ENCODE assay signal across 8 cellular contexts in the genomic region with DNA sequence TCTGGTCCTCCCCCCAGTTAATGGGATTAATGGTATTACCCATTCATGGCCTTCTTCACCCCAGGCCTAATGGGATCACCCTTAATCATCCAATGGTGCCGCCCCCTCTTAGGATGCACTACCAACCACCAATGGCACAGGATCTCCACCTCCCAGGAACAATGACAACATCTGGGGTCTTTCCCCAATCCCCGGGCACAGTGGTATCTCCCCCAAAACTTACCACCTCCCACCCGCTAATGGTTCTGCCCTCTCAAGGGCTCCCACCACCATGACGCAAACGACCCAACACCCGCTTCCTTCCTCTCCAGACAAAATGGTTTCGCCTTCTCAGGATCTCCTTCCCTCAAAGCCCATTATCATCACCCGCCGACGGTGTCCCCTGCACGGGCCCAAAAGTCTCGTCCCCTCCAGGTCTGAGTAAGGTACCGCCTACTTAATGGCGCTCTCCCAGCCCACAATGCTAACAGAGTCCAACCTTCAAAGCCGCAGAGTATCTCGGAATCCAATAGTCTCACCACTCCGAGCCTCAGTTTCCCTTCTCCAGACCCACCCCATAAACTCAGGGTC. TPM values are rescaled to one million over a fixed set of nuclear protein-coding genes. Genes with fewer than 3 reads are reported as not detected.
DNase-seq lines count a peak whose midpoint lies in the region; ATAC-seq and TF ChIP-seq lines count a peak whose summit lies in the region.

No MANE protein-coding gene starts in this region.

- no peak overlapping the region for H3K14ac ChIP-seq in mesenchymal stem cell (ENCODE audit: low read length in 2 of 2)

- no peaks in the 10 kb centered on the region for H3K27me3 Mint-ChIP-seq in effector memory CD8-positive, alpha-beta T cell

- no peaks in the 10 kb centered on the region for H3K27me3 ChIP-seq in mesenchymal stem cell (ENCODE audit: control insufficient read depth in 1 of 2, insufficient read depth in 1 of 2, low read length in 2 of 2)

- peak overlapping the region; percentile 93 for H3K9ac ChIP-seq in mesenchymal stem cell (ENCODE audit: low read length)

- H3K27ac Mint-ChIP-seq in effector memory CD8-positive, alpha-beta T cell, result peak overlapping the region; percentile 99 to 100

- H3K23ac ChIP-seq in mesenchymal stem cell (ENCODE audit: low read length in 2 of 2), result no peak overlapping the region

- no peak overlapping the region for H3K18ac ChIP-seq in mesenchymal stem cell (ENCODE audit: low read depth in 1 of 2, low read length in 2 of 2)

- H2BK15ac ChIP-seq in mesenchymal stem cell (ENCODE audit: low read depth, poor library complexity, severe bottlenecking), result no peak overlapping the region

- H3K4me2 ChIP-seq in mesenchymal stem cell (ENCODE audit: low read length, poor library complexity, severe bottlenecking), result peak overlapping the region; percentile 69

- H3K4me3 Mint-ChIP-seq in effector memory CD8-positive, alpha-beta T cell, result peak overlapping the region; percentile 98 to 99

- H3K9me3 Mint-ChIP-seq in effector memory CD8-positive, alpha-beta T cell, result no peaks in the 10 kb centered on the region

- H2AK5ac ChIP-seq in mesenchymal stem cell (ENCODE audit: low read length, severe bottlenecking), result no peak overlapping the region

- peaks cover 23 to 30% of the 10 kb centered on the region in 2 donors for H3K4me1 Mint-ChIP-seq in effector memory CD8-positive, alpha-beta T cell (ENCODE audit: low read depth in 2 of 2)

- H3K4me3 ChIP-seq in GM12875 (ENCODE audit: low read depth, low read length) (peak overlapping the region; percentile 82), mesenchymal stem cell (ENCODE audit: insufficient read depth in 1 of 2, low read depth in 1 of 2, low read length in 2 of 2) (peak overlapping the region; percentile 73 to 91)

- peak; percentile 17 for DNase-seq in NCI-H1694 (lab: John Stamatoyannopoulos, UW)
- DNase-seq in activated CD4-positive, alpha-beta T cell treated with anti-CD3 and anti-CD28 coated beads, Interleukin-2, amount 50 U/mL, for 4 hours, result peak; percentile 20 to 32
- DNase-seq in effector memory CD8-positive, alpha-beta T cell, result peak; percentile 57 to 62 (median 60)
- DNase-seq in mesenchymal stem cell, result peak; percentile 57
- DNase-seq in stimulated activated CD8-positive, alpha-beta memory T cell treated with anti-CD3 and anti-CD28 coated beads, Interleukin-2, amount 100 ng/mL, for 48 hours (ENCODE audit: low read depth in 2 of 2), result peak; percentile 24 to 32
- no peak for DNase-seq in GOT3 (lab: John Stamatoyannopoulos, UW)

- peaks cover 40% of the 10 kb centered on the region for H3K36me3 Mint-ChIP-seq in effector memory CD8-positive, alpha-beta T cell (ENCODE audit: insufficient read depth)

- no peak overlapping the region for H2BK12ac ChIP-seq in mesenchymal stem cell (ENCODE audit: low read length in 2 of 2)

- H2BK120ac ChIP-seq in mesenchymal stem cell (ENCODE audit: low read depth, low read length), result no peak overlapping the region

- TF ChIP-seq CTCF in GM12875 (IDR thresholded peaks at IDR 0.05; ENCODE audit: borderline replicate concordance, insufficient read depth, low read depth, low read length), result no peak

- no peak overlapping the region for H4K91ac ChIP-seq in mesenchymal stem cell (ENCODE audit: low read length)

- H2BK5ac ChIP-seq in mesenchymal stem cell (ENCODE audit: low read depth, low read length, poor library complexity, severe bottlenecking), result peak overlapping the region; percentile 10

- peaks cover 7% of the 10 kb centered on the region for H3K9me3 ChIP-seq in mesenchymal stem cell (ENCODE audit: control insufficient read depth, low read length)

- ATAC-seq in HG02623 (IDR thresholded peaks at IDR 0.05; ENCODE audit: unreplicated experiment), result peak; percentile 20
- ATAC-seq in effector memory CD8-positive, alpha-beta T cell (replicated peaks), result peak; percentile 68

- H2AFZ ChIP-seq in mesenchymal stem cell (ENCODE audit: low read depth, low read length), result no peak overlapping the region

- peak overlapping the region; percentile 73 for H4K8ac ChIP-seq in mesenchymal stem cell (ENCODE audit: low read length)

- H3K4ac ChIP-seq in mesenchymal stem cell (ENCODE audit: low read depth in 1 of 2, low read length in 2 of 2), result peak overlapping the region in 1 of 2 experiments; percentile 56

- H3K79me1 ChIP-seq in mesenchymal stem cell (replicated peaks; ENCODE audit: low read length, poor library complexity, severe bottlenecking), result peaks cover 7% of the 10 kb centered on the region

- H3K4me1 ChIP-seq in mesenchymal stem cell (ENCODE audit: control insufficient read depth, insufficient read depth, low read depth, low read length), result peaks cover 7% of the 10 kb centered on the region

- 6% methylated on average over 16 of the region's 17 CpGs for WGBS in mesenchymal stem cell

- peaks cover 17 to 29% of the 10 kb centered on the region in 2 experiments for H3K36me3 ChIP-seq in mesenchymal stem cell (ENCODE audit: control insufficient read depth in 1 of 2, insufficient read depth in 2 of 2, low read depth in 1 of 2, low read length in 2 of 2)

- no peak overlapping the region for H3K27ac ChIP-seq in mesenchymal stem cell (ENCODE audit: low read length, poor library complexity, severe bottlenecking)

RNA-seq across cellular contexts. Expression of a gene that starts 0.5 kb away (rescaled TPM):
- polyA plus RNA-seq in mesenchymal stem cell (2013, experiment 1 of 2), result 14.9 TPM
- 14.8 TPM for polyA plus RNA-seq in mesenchymal stem cell (2013, experiment 2 of 2)

RNA-seq across cellular contexts. Expression of a gene that starts 30.0 kb away (rescaled TPM):
- polyA plus RNA-seq in mesenchymal stem cell (2013, experiment 1 of 2), result 4.6 TPM
- polyA plus RNA-seq in mesenchymal stem cell (2013, experiment 2 of 2), result 4.3 TPM

RNA-seq across cellular contexts. Expression of a gene that starts 41.6 kb away (rescaled TPM):
- 50.6 TPM for polyA plus RNA-seq in mesenchymal stem cell (2013, experiment 1 of 2)
- polyA plus RNA-seq in mesenchymal stem cell (2013, experiment 2 of 2), result 49.6 TPM

RNA-seq across cellular contexts. Expression of a gene that starts 44.2 kb away (rescaled TPM):
- 44.5 TPM for polyA plus RNA-seq in mesenchymal stem cell (2013, experiment 1 of 2)
- polyA plus RNA-seq in mesenchymal stem cell (2013, experiment 2 of 2), result 44.0 TPM

RNA-seq across cellular contexts. Expression of a gene that starts 57.2 kb away (rescaled TPM):
- 4.3 TPM for polyA plus RNA-seq in mesenchymal stem cell (2013, experiment 1 of 2)
- 4.0 TPM for polyA plus RNA-seq in mesenchymal stem cell (2013, experiment 2 of 2)
